ENCODE assay signal across 22 cellular contexts in the genomic region with DNA sequence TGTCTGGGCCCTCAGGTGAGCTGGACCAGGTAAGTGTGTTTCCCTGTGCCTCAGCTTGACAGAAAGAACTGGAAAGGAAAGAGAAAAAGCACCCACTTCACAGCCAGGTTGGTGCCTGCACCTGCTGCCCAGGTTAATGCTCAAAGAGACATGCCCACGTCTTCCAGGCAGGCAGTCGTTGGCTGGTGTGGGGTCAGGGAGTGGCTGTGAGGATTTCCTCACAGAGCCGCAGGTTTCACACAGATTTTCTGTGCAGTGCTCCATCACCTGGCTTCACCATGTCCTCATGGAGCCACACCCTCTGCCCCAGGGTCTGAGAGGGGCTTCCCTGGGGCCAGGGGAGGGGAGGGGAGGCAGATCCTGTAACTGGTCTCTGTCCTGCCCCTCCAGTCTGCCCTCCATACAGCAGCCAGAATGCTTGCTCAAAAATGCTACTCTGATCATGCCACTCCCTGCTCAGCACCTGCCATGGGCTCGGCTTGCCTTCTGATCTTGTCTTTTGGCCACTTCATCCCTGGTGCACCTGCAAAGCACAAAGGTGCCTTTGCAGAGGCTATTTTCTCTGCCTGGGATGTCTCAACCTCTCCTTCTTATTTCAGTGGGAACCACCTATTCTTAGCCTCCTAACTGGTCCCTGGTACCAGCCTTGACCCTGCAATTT.
"Had no signal": no experiment of that assay in that cellular context is flagged by ENCODE, and none has a peak within 500 bp of the region (broad histone marks: within the 10 kb centered on the region; RNA-seq: fewer than 3 reads in every experiment).

No MANE protein-coding gene starts in this region.

- H3K4me1 ChIP-seq: gastrocnemius medialis, right lobe of liver, stomach, suprapubic skin, transverse colon had no signal

- H3K4me3 Mint-ChIP-seq: activated CD4-positive, alpha-beta memory T cell treated with anti-CD3 and anti-CD28 coated beads, Interleukin-2, amount 10 ng/mL, durations not matched to agents 7 days and 5 days; activated CD4-positive, alpha-beta T cell treated with anti-CD3 and anti-CD28 coated beads, Interleukin-2, amount 10 ng/mL, durations not matched to agents 24 days and 14 days; activated naive CD4-positive, alpha-beta T cell treated with anti-CD3 and anti-CD28 coated beads, Interleukin-2, amount 10 ng/mL, durations not matched to agents 7 days and 5 days; endodermal cell; stimulated activated effector memory CD8-positive, alpha-beta T cell treated with anti-CD3 and anti-CD28 coated beads, Interleukin-12 subunit alpha, Interleukin-12 subunit beta, amount 100 ng/mL, for 72 hours had no signal

- ATAC-seq: activated CD4-positive, CD25-positive, alpha-beta regulatory T cell treated with anti-CD3 and anti-CD28 coated beads, Interleukin-2, amount 50 U/mL, for 24 hours; activated T-cell treated with anti-CD3 and anti-CD28 coated beads, Interleukin-2, amount 50 U/mL, for 72 hours; gastrocnemius medialis; stimulated activated effector memory CD8-positive, alpha-beta T cell treated with anti-CD3 and anti-CD28 coated beads, Interleukin-12 subunit alpha, Interleukin-12 subunit beta, amount 100 ng/mL, for 72 hours had no signal

- H3K9me3 ChIP-seq: gastrocnemius medialis, right lobe of liver, suprapubic skin had no signal

- H3K36me3 ChIP-seq: gastrocnemius medialis, right lobe of liver, transverse colon had no signal

- H3K27me3 ChIP-seq: esophagus squamous epithelium, gastrocnemius medialis, right lobe of liver, stomach, suprapubic skin, transverse colon had no signal

- H3K4me1 Mint-ChIP-seq: activated CD4-positive, alpha-beta T cell treated with anti-CD3 and anti-CD28 coated beads, Interleukin-2, amount 10 ng/mL, durations not matched to agents 24 days and 14 days; stimulated activated effector memory CD8-positive, alpha-beta T cell treated with anti-CD3 and anti-CD28 coated beads, Interleukin-12 subunit alpha, Interleukin-12 subunit beta, amount 100 ng/mL, for 72 hours had no signal

- H3K27ac ChIP-seq: coronary artery, esophagus squamous epithelium, gastrocnemius medialis, right lobe of liver, stomach, suprapubic skin, transverse colon had no signal

- H3K4me3 ChIP-seq: coronary artery, esophagus squamous epithelium, gastrocnemius medialis, right lobe of liver, skin epidermis, stomach, suprapubic skin, transverse colon had no signal

- H3K36me3 Mint-ChIP-seq: activated naive CD4-positive, alpha-beta T cell treated with anti-CD3 and anti-CD28 coated beads, Interleukin-2, amount 10 ng/mL, durations not matched to agents 7 days and 5 days; stimulated activated effector memory CD8-positive, alpha-beta T cell treated with anti-CD3 and anti-CD28 coated beads, Interleukin-12 subunit alpha, Interleukin-12 subunit beta, amount 100 ng/mL, for 72 hours had no signal

- H3K27ac Mint-ChIP-seq: activated CD4-positive, alpha-beta memory T cell treated with anti-CD3 and anti-CD28 coated beads, Interleukin-2, amount 10 ng/mL, durations not matched to agents 7 days and 5 days; activated CD4-positive, alpha-beta T cell treated with anti-CD3 and anti-CD28 coated beads, Interleukin-2, amount 10 ng/mL, durations not matched to agents 24 days and 14 days; activated naive CD4-positive, alpha-beta T cell treated with anti-CD3 and anti-CD28 coated beads, Interleukin-2, amount 10 ng/mL, durations not matched to agents 7 days and 5 days; activated T-cell treated with anti-CD3 and anti-CD28 coated beads, Interleukin-2, amount 50 U/mL, for 72 hours; endodermal cell; stimulated activated effector memory CD8-positive, alpha-beta T cell treated with anti-CD3 and anti-CD28 coated beads, Interleukin-12 subunit alpha, Interleukin-12 subunit beta, amount 100 ng/mL, for 72 hours had no signal

- DNase-seq: activated CD4-positive, alpha-beta memory T cell treated with anti-CD3 and anti-CD28 coated beads, Interleukin-2, amount 10 ng/mL, durations not matched to agents 7 days and 5 days; activated CD4-positive, alpha-beta T cell treated with anti-CD3 and anti-CD28 coated beads, Interleukin-2, amount 10 ng/mL, durations not matched to agents 24 days and 14 days; activated effector memory CD4-positive, alpha-beta T cell treated with Interleukin-2 at 50 U/mL for 16 hours; activated naive CD4-positive, alpha-beta T cell treated with anti-CD3 and anti-CD28 coated beads, Interleukin-2, amount 10 ng/mL, durations not matched to agents 7 days and 5 days; activated T-cell treated with anti-CD3 and anti-CD28 coated beads, Interleukin-2, amount 50 U/mL, for 72 hours; amygdala; cerebellar nuclear complex; endodermal cell; esophagus squamous epithelium; gastrocnemius medialis; hippocampal formation; mesenchymal stem cell; occipital lobe; right lobe of liver; stimulated activated CD4-positive, alpha-beta T cell treated with anti-CD3 and anti-CD28 coated beads, Interleukin-2, amount 100 ng/mL, for 24 hours; stomach; transverse colon had no signal
